ENCODE assay signal across 18 cellular contexts in the genomic region with DNA sequence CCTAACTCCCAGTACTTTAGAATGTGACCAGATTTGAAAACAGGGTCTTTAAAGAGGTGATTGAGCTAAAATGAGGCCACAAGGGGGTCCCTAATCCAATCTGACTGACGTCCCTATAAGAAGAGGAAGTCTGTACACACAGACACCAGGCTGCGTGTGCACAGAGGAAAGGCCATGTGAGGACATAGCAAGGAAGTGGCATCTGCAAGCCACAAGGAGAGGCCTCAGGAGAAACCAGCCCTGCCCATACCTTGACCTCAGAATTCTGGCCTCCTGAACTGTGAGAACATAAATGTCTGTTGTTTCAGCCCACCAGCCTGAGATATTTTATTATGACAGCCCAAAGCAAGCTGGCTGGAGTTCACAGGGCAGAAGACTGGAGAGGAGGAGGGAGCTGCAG. TPM values are rescaled to one million over a fixed set of nuclear protein-coding genes. Genes with fewer than 3 reads are reported as not detected.
DNase-seq lines count a peak whose midpoint lies in the region; ATAC-seq and TF ChIP-seq lines count a peak whose summit lies in the region.
"Had no signal": no experiment of that assay in that cellular context is flagged by ENCODE, and none has a peak within 500 bp of the region (broad histone marks: within the 10 kb centered on the region; RNA-seq: fewer than 3 reads in every experiment).

No MANE protein-coding gene starts in this region.

- no peak for TF ChIP-seq CTCF in upper lobe of right lung (IDR thresholded peaks at IDR 0.05)

- no peaks in the 10 kb centered on the region for H3K36me3 ChIP-seq in upper lobe of right lung
- H3K36me3 ChIP-seq: gastrocnemius medialis, left ventricle myocardium inferior had no signal

- H3K9me3 Mint-ChIP-seq in activated CD8-positive, alpha-beta memory T cell treated with anti-CD3 and anti-CD28 coated beads, Interleukin-2, amount 10 ng/mL, durations not matched to agents 7 days and 5 days (ENCODE audit: low read depth) = no peaks in the 10 kb centered on the region
- H3K9me3 Mint-ChIP-seq: CD8-positive, alpha-beta T cell had no signal

- peak; percentile 57 for ATAC-seq in activated CD8-positive, alpha-beta memory T cell treated with anti-CD3 and anti-CD28 coated beads, Interleukin-2, amount 10 ng/mL, durations not matched to agents 7 days and 5 days
- peak; percentile 28 for ATAC-seq in upper lobe of right lung
- ATAC-seq: CD8-positive, alpha-beta T cell; gastrocnemius medialis had no signal

- H3K4me1 Mint-ChIP-seq in activated CD8-positive, alpha-beta memory T cell treated with anti-CD3 and anti-CD28 coated beads, Interleukin-2, amount 10 ng/mL, durations not matched to agents 7 days and 5 days = peaks cover 15% of the 10 kb centered on the region

- H3K4me3 Mint-ChIP-seq in activated CD8-positive, alpha-beta memory T cell treated with anti-CD3 and anti-CD28 coated beads, Interleukin-2, amount 10 ng/mL, durations not matched to agents 7 days and 5 days = no peak overlapping the region
- H3K4me3 Mint-ChIP-seq: CD8-positive, alpha-beta T cell had no signal

- CTCF ChIA-PET in activated CD8-positive, alpha-beta memory T cell treated with anti-CD3 and anti-CD28 coated beads, Interleukin-2, amount 10 ng/mL, durations not matched to agents 7 days and 5 days (lab: Charles Lee) = interaction anchor here (1.0 kb wide), 1 partner anchor 14 kb away, joined by 4 read pairs; a partner anchor contains a TSS
- CTCF ChIA-PET in HEK293T (lab: Yijun Ruan, JAX) = no interaction called here

- POLR2A ChIA-PET in HEK293T (lab: Yijun Ruan, JAX) = no interaction called here

- H3K27ac ChIP-seq in upper lobe of right lung = no peak overlapping the region
- H3K27ac ChIP-seq: gastrocnemius medialis, left ventricle myocardium inferior, SK-N-MC had no signal

- H3K9me3 ChIP-seq in upper lobe of right lung = no peaks in the 10 kb centered on the region
- H3K9me3 ChIP-seq: gastrocnemius medialis had no signal

- H3K4me3 ChIP-seq in upper lobe of right lung = no peak overlapping the region
- H3K4me3 ChIP-seq: gastrocnemius medialis, left ventricle myocardium inferior, SK-N-MC had no signal

- H3K4me1 ChIP-seq in upper lobe of right lung = no peaks in the 10 kb centered on the region
- H3K4me1 ChIP-seq: gastrocnemius medialis, left ventricle myocardium inferior had no signal

- H3K27ac Mint-ChIP-seq in activated CD8-positive, alpha-beta memory T cell treated with anti-CD3 and anti-CD28 coated beads, Interleukin-2, amount 10 ng/mL, durations not matched to agents 7 days and 5 days = no peak overlapping the region
- H3K27ac Mint-ChIP-seq: CD8-positive, alpha-beta T cell had no signal

- DNase-seq in activated CD8-positive, alpha-beta memory T cell treated with anti-CD3 and anti-CD28 coated beads, Interleukin-2, amount 10 ng/mL, durations not matched to agents 7 days and 5 days = peak; percentile 41
- DNase-seq in activated CD8-positive, alpha-beta memory T cell treated with anti-CD3 and anti-CD28 coated beads, Interleukin-2, amount 50 U/mL, for 4 hours = no peak
- DNase-seq in NOMO-1 treated with dmso at 0.1 percent for 144 hours (lab: John Stamatoyannopoulos, UW; ENCODE audit: unreplicated experiment) (peak; percentile 44), ecto neural progenitor cell (ENCODE audit: low spot score) (peak; percentile 27), upper lobe of right lung (no peak), HEK293T (ENCODE audit: extremely low spot score) (no peak)
- no peak for DNase-seq in activated CD4-positive, CD25-positive, alpha-beta regulatory T cell (lab: John Stamatoyannopoulos, UW)
- no peak for DNase-seq in stimulated activated CD4-positive, alpha-beta T cell treated with anti-CD3 and anti-CD28 coated beads, Interleukin-4, amount 100 ng/mL, for 1 hour
- DNase-seq: aorta; CD8-positive, alpha-beta T cell; gastrocnemius medialis; left ventricle myocardium inferior; NCI-H1436; NCI-H2227 treated with DMSO at 0.1 percent for 48 hours; stimulated activated naive CD4-positive, alpha-beta T cell had no signal

- H3K27me3 ChIP-seq in upper lobe of right lung = peaks cover 10% of the 10 kb centered on the region

- peaks cover 23% of the 10 kb centered on the region for H3K27me3 Mint-ChIP-seq in activated CD8-positive, alpha-beta memory T cell treated with anti-CD3 and anti-CD28 coated beads, Interleukin-2, amount 10 ng/mL, durations not matched to agents 7 days and 5 days

- intact Hi-C loops in upper lobe of right lung (cut with DNase I) = no loop called here

- no peaks in the 10 kb centered on the region for H3K36me3 Mint-ChIP-seq in activated CD8-positive, alpha-beta memory T cell treated with anti-CD3 and anti-CD28 coated beads, Interleukin-2, amount 10 ng/mL, durations not matched to agents 7 days and 5 days
- H3K36me3 Mint-ChIP-seq: CD8-positive, alpha-beta T cell had no signal

TF ChIP-seq in HEK293T, 16 proteins besides CTCF, POLR2A, EP300 and RAD21:
- TF ChIP-seq TARDBP (IDR thresholded peaks at IDR 0.05) (no peak), BHLHE40 (IDR thresholded peaks at IDR 0.05; ENCODE audit: borderline replicate concordance) (no peak), SUZ12 (IDR thresholded peaks at IDR 0.05) (no peak), NFRKB (IDR thresholded peaks at IDR 0.05) (no peak), SP1 (IDR thresholded peaks at IDR 0.05) (no peak), L3MBTL2 (conservative IDR thresholded peaks at IDR 0.05) (no peak), HDGF (IDR thresholded peaks at IDR 0.05; ENCODE audit: borderline replicate concordance) (no peak), ARNT (IDR thresholded peaks at IDR 0.05) (no peak)
- TF ChIP-seq, protein P1, sequence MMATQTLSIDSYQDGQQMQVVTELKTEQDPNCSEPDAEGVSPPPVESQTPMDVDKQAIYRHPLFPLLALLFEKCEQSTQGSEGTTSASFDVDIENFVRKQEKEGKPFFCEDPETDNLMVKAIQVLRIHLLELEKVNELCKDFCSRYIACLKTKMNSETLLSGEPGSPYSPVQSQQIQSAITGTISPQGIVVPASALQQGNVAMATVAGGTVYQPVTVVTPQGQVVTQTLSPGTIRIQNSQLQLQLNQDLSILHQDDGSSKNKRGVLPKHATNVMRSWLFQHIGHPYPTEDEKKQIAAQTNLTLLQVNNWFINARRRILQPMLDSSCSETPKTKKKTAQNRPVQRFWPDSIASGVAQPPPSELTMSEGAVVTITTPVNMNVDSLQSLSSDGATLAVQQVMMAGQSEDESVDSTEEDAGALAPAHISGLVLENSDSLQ (IDR thresholded peaks at IDR 0.05) = no peak

RNA-seq across cellular contexts. Expression of a gene that starts 13.9 kb away (rescaled TPM):
- under 1 TPM; 0.30 to 0.50 TPM for total RNA-seq in activated CD8-positive, alpha-beta memory T cell treated with anti-CD3 and anti-CD28 coated beads, Interleukin-2, amount 10 ng/mL, durations not matched to agents 7 days and 5 days
- 10.2 TPM for total RNA-seq in upper lobe of right lung
- total RNA-seq: CD8-positive, alpha-beta T cell had no signal

RNA-seq across cellular contexts. Expression of a gene that starts 45.1 kb away (rescaled TPM):
- total RNA-seq in activated CD8-positive, alpha-beta memory T cell treated with anti-CD3 and anti-CD28 coated beads, Interleukin-2, amount 10 ng/mL, durations not matched to agents 7 days and 5 days = not detected
- total RNA-seq in upper lobe of right lung = 10.1 TPM
- total RNA-seq: aorta, gastrocnemius medialis, left ventricle myocardium inferior, myocyte, urinary bladder had no signal

Comparison
In these comparisons a context has a peak if more than half of its experiments do, and no peak if none do; other contexts are left out.
1. DNase-seq: peak in activated CD8-positive, alpha-beta memory T cell treated with anti-CD3 and anti-CD28 coated beads, Interleukin-2, amount 10 ng/mL, durations not matched to agents 7 days and 5 days (single experiment), NOMO-1 treated with dmso at 0.1 percent for 144 hours (single experiment) and ecto neural progenitor cell (single experiment); none in activated CD8-positive, alpha-beta memory T cell treated with anti-CD3 and anti-CD28 coated beads, Interleukin-2, amount 50 U/mL, for 4 hours (single experiment), upper lobe of right lung (single experiment), activated CD4-positive, CD25-positive, alpha-beta regulatory T cell (0 of 4), HEK293T (single experiment) and stimulated activated CD4-positive, alpha-beta T cell treated with anti-CD3 and anti-CD28 coated beads, Interleukin-4, amount 100 ng/mL, for 1 hour (single experiment).
2. RNA of a gene that starts 45.1 kb away (total RNA-seq): 10.1 TPM in upper lobe of right lung (single experiment); not detected in activated CD8-positive, alpha-beta memory T cell treated with anti-CD3 and anti-CD28 coated beads, Interleukin-2, amount 10 ng/mL, durations not matched to agents 7 days and 5 days; every median in the first group is over 10 times any median in the second.